Comparison of ENCODE assay signal across 21 cellular contexts in genomic region chr12:129704232-129704830, GRCh38.
"Had no signal": no experiment of that assay in that cellular context is flagged by ENCODE, and none has a peak within 500 bp of the region (broad histone marks: within the 10 kb centered on the region; RNA-seq: fewer than 3 reads in every experiment).

No MANE protein-coding gene starts in this region.

- H3K27ac Mint-ChIP-seq: activated CD4-positive, alpha-beta T cell treated with anti-CD3 and anti-CD28 coated beads for 36 hours; activated naive CD4-positive, alpha-beta T cell treated with anti-CD3 and anti-CD28 coated beads, Interleukin-2, amount 50 U/mL, for 72 hours; activated T-helper 1 cell treated with anti-CD3 and anti-CD28 coated beads, Interleukin-12 subunit alpha, Interleukin-12 subunit beta, Interleukin-2, Interleukin-4 antibody, amounts not matched to agents 30 ng/mL and 10 ng/mL and 1 ng/mL, durations not matched to agents 14 hours and 24 hours and 36 hours; mesothelial cell of epicardium; nephron; stimulated activated memory B cell treated with anti-CD40 and anti-IgM and Interleukin-4, amounts not matched to agents 10 μg/mL and 1 μg/mL and 100 μg/mL, for 72 hours; T-helper 2 cell treated with Interferon-gamma antibody and Interleukin-4, amounts not matched to agents 5 μg/mL and 100 μg/mL, for 36 hours; WTC11 had no signal

- H3K4me3 ChIP-seq: adrenal gland, lung, smooth muscle cell, thoracic aorta had no signal

- H3K27ac ChIP-seq: adrenal gland, epithelial cell of prostate, thoracic aorta had no signal

- H3K4me3 Mint-ChIP-seq: activated CD4-positive, alpha-beta T cell treated with anti-CD3 and anti-CD28 coated beads for 36 hours; activated T-helper 1 cell treated with anti-CD3 and anti-CD28 coated beads, Interleukin-12 subunit alpha, Interleukin-12 subunit beta, Interleukin-2, Interleukin-4 antibody, amounts not matched to agents 30 ng/mL and 10 ng/mL and 1 ng/mL, durations not matched to agents 14 hours and 24 hours and 36 hours; mesothelial cell of epicardium; nephron; stimulated activated memory B cell treated with anti-CD40 and anti-IgM and Interleukin-4, amounts not matched to agents 10 μg/mL and 1 μg/mL and 100 μg/mL, for 72 hours; T-helper 2 cell treated with Interferon-gamma antibody and Interleukin-4, amounts not matched to agents 5 μg/mL and 100 μg/mL, for 36 hours; WTC11 had no signal

- H3K36me3 ChIP-seq: adrenal gland, thoracic aorta had no signal

- DNase-seq: activated CD4-positive, alpha-beta T cell treated with anti-CD3 and anti-CD28 coated beads for 36 hours; activated CD4-positive, alpha-beta T cell treated with anti-CD3 and anti-CD28 coated beads, Interleukin-2, amount 50 U/mL, for 48 hours; activated gamma-delta T cell treated with Interleukin-2 at 50 U/mL for 16 hours; activated T-cell treated with anti-CD3 and anti-CD28 coated beads for 4 hours; adrenal gland; hypothalamus; kidney; stimulated activated CD4-positive, alpha-beta T cell treated with anti-CD3 and anti-CD28 coated beads, Interleukin-4, amount 100 ng/mL, for 4 hours had no signal

- H3K4me1 ChIP-seq: adrenal gland had no signal

- H3K4me2 ChIP-seq: smooth muscle cell had no signal

- H3K36me3 Mint-ChIP-seq: mesothelial cell of epicardium; stimulated activated memory B cell treated with anti-CD40 and anti-IgM and Interleukin-4, amounts not matched to agents 10 μg/mL and 1 μg/mL and 100 μg/mL, for 72 hours had no signal

- H3K27me3 Mint-ChIP-seq: activated CD4-positive, alpha-beta T cell treated with anti-CD3 and anti-CD28 coated beads for 36 hours; stimulated activated memory B cell treated with anti-CD40 and anti-IgM and Interleukin-4, amounts not matched to agents 10 μg/mL and 1 μg/mL and 100 μg/mL, for 72 hours had no signal

- H3K27me3 ChIP-seq: adrenal gland had no signal

- H3K4me1 Mint-ChIP-seq: activated CD4-positive, alpha-beta T cell treated with anti-CD3 and anti-CD28 coated beads for 36 hours; mesothelial cell of epicardium; stimulated activated memory B cell treated with anti-CD40 and anti-IgM and Interleukin-4, amounts not matched to agents 10 μg/mL and 1 μg/mL and 100 μg/mL, for 72 hours; WTC11 had no signal

- ATAC-seq: activated CD4-positive, alpha-beta T cell treated with anti-CD3 and anti-CD28 coated beads for 36 hours; activated naive CD4-positive, alpha-beta T cell treated with anti-CD3 and anti-CD28 coated beads, Interleukin-2, amount 50 U/mL, for 72 hours; left lobe of liver; sciatic nerve; stimulated activated memory B cell treated with anti-CD40 and anti-IgM and Interleukin-4, amounts not matched to agents 10 μg/mL and 1 μg/mL and 100 μg/mL, for 72 hours; WTC11 had no signal
